ENCODE assay signal across 11 cellular contexts in the genomic region with DNA sequence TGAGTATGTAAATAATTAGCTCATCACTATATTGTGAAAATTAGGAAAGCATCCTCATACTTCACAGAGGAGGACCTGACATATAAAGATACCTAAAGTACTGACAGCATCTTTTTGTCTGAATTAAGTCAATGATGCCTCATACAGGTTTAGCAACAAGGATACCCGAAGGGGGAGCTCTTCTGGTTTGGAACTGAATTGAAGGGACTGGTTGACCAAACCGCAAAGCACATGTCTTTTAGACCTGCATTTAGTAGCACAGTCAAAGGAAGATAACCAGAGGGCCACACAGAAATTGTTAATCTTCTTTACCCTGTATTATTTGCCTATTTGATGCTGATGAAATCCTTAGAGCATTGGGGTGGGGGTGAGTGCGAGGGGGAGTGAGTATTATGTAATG. TPM values are rescaled to one million over a fixed set of nuclear protein-coding genes. Genes with fewer than 3 reads are reported as not detected.
A peak's percentile ranks its signal among the peaks of the same experiment; 100 is the strongest.
DNase-seq lines count a peak whose midpoint lies in the region; ATAC-seq and TF ChIP-seq lines count a peak whose summit lies in the region.
"Had no signal": no experiment of that assay in that cellular context is flagged by ENCODE, and none has a peak within 500 bp of the region (broad histone marks: within the 10 kb centered on the region; RNA-seq: fewer than 3 reads in every experiment).

No MANE protein-coding gene starts in this region.

- ATAC-seq in GM19463 (IDR thresholded peaks at IDR 0.05; ENCODE audit: unreplicated experiment) (peak; percentile 42), GM19023 (IDR thresholded peaks at IDR 0.05; ENCODE audit: unreplicated experiment) (no peak)

- in situ Hi-C loops in ACHN (cut with HindIII; ENCODE audit: low pct_ligation_motif_present, low pct_unique_long_range_greater_than_20kb, low sequenced_read_pairs): no loop called here

- no peak overlapping the region for H3K4me3 ChIP-seq in epithelial cell of esophagus (ENCODE audit: low read length)
- H3K4me3 ChIP-seq: vagina had no signal

- TF ChIP-seq CTCF in epithelial cell of esophagus (IDR thresholded peaks at IDR 0.05; ENCODE audit: insufficient read depth, low read depth, low read length, missing control alignments): peak; percentile 13

- DNase-seq in ACHN (peak; percentile 33), NOMO-1 treated with DMSO at 0.1 percent for 48 hours (lab: John Stamatoyannopoulos, UW; ENCODE audit: unreplicated experiment) (peak; percentile 40), epithelial cell of esophagus (ENCODE audit: low read depth) (peak; percentile 29), occipital lobe (lab: John Stamatoyannopoulos, UW) (no peak), DMS153 (lab: John Stamatoyannopoulos, UW) (no peak)
- DNase-seq in activated CD4-positive, CD25-positive, alpha-beta regulatory T cell treated with anti-CD3 and anti-CD28 coated beads, Interleukin-2, amount 50 U/mL, for 72 hours: no peak
- DNase-seq: activated naive CD4-positive, alpha-beta T cell treated with Interleukin-2 at 50 U/mL for 16 hours; T-helper 2 cell had no signal

RNA-seq across cellular contexts. Expression of a gene that starts 12.9 kb away (rescaled TPM):
- not detected for total RNA-seq in occipital lobe

Comparison
In these comparisons a context has a peak if more than half of its experiments do, and no peak if none do; other contexts are left out.
1. DNase-seq: peak in ACHN (single experiment), NOMO-1 treated with DMSO at 0.1 percent for 48 hours (single experiment) and epithelial cell of esophagus (single experiment); none in occipital lobe (single experiment), activated CD4-positive, CD25-positive, alpha-beta regulatory T cell treated with anti-CD3 and anti-CD28 coated beads, Interleukin-2, amount 50 U/mL, for 72 hours (single experiment) and DMS153 (single experiment).